In genomic region chr1:170520601-170521000, GRCh38 we compare ENCODE assay signal across 26 cellular contexts. TPM values are rescaled to one million over a fixed set of nuclear protein-coding genes. Genes with fewer than 3 reads are reported as not detected.
DNase-seq lines count a peak whose midpoint lies in the region; ATAC-seq and TF ChIP-seq lines count a peak whose summit lies in the region.
"Had no signal": no experiment of that assay in that cellular context is flagged by ENCODE, and none has a peak within 500 bp of the region (broad histone marks: within the 10 kb centered on the region; RNA-seq: fewer than 3 reads in every experiment).

No MANE protein-coding gene starts in this region.

- no peaks in the 10 kb centered on the region for H3K79me2 ChIP-seq in Karpas-422 (ENCODE audit: low read length)

- H4K20me1 ChIP-seq in Karpas-422 (ENCODE audit: insufficient read depth, low read depth, low read length): no peaks in the 10 kb centered on the region

- no peak overlapping the region for H3K4me3 Mint-ChIP-seq in activated T-helper 1 cell treated with anti-CD3 and anti-CD28 coated beads, Interleukin-12 subunit alpha, Interleukin-12 subunit beta, Interleukin-2, Interleukin-4 antibody, amounts not matched to agents 30 ng/mL and 10 ng/mL and 1 ng/mL, durations not matched to agents 14 hours and 24 hours and 36 hours
- H3K4me3 Mint-ChIP-seq: activated naive CD8-positive, alpha-beta T cell treated with anti-CD3 and anti-CD28 coated beads for 36 hours had no signal

- no peak overlapping the region for H3K4me3 ChIP-seq in body of pancreas
- no peak overlapping the region for H3K4me3 ChIP-seq in Karpas-422 (ENCODE audit: low read length)
- H3K4me3 ChIP-seq: stomach, transverse colon had no signal

- DNase-seq in EL (peak; percentile 28), M059J (ENCODE audit: low read depth) (peak; percentile 57), body of pancreas (no peak), renal cortical epithelial cell (ENCODE audit: low read depth) (peak; percentile 36), Karpas-422 (no peak), GF-D8 (lab: John Stamatoyannopoulos, UW) (no peak), NCI-H82 (lab: John Stamatoyannopoulos, UW) (no peak)
- DNase-seq in activated T-helper 1 cell treated with anti-CD3 and anti-CD28 coated beads, Interleukin-12 subunit alpha, Interleukin-12 subunit beta, Interleukin-2, Interleukin-4 antibody, amounts not matched to agents 30 ng/mL and 10 ng/mL and 1 ng/mL, durations not matched to agents 14 hours and 24 hours and 36 hours (ENCODE audit: low spot score): no peak
- DNase-seq: activated CD4-positive, alpha-beta T cell treated with anti-CD3 and anti-CD28 coated beads, Interleukin-2, amount 50 U/mL, for 4 hours; activated CD4-positive, CD25-positive, alpha-beta regulatory T cell; activated CD8-positive, alpha-beta memory T cell treated with anti-CD3 and anti-CD28 coated beads, Interleukin-2, amount 50 U/mL, for 4 hours; activated naive CD8-positive, alpha-beta T cell treated with anti-CD3 and anti-CD28 coated beads for 36 hours; CD4-positive, CD25-positive, alpha-beta regulatory T cell; effector memory CD4-positive, alpha-beta T cell; GDM1; islet precursor cell; NCI-H1417; NCI-H2081; Right ventricle myocardium superior; stimulated activated CD8-positive, alpha-beta memory T cell treated with anti-CD3 and anti-CD28 coated beads, Interleukin-4, amount 100 ng/mL, for 48 hours; stomach; T1000; transverse colon had no signal

- no peak overlapping the region for H3K9ac ChIP-seq in Karpas-422 (ENCODE audit: low read length)

- no peak overlapping the region for H3K27ac ChIP-seq in body of pancreas
- H3K27ac ChIP-seq in Karpas-422 (ENCODE audit: low read length): no peak overlapping the region
- H3K27ac ChIP-seq: stomach, transverse colon had no signal

- H3K36me3 Mint-ChIP-seq in activated T-helper 1 cell treated with anti-CD3 and anti-CD28 coated beads, Interleukin-12 subunit alpha, Interleukin-12 subunit beta, Interleukin-2, Interleukin-4 antibody, amounts not matched to agents 30 ng/mL and 10 ng/mL and 1 ng/mL, durations not matched to agents 14 hours and 24 hours and 36 hours (ENCODE audit: low read depth): no peaks in the 10 kb centered on the region
- H3K36me3 Mint-ChIP-seq: activated naive CD8-positive, alpha-beta T cell treated with anti-CD3 and anti-CD28 coated beads for 36 hours; CD4-positive, CD25-positive, alpha-beta regulatory T cell had no signal

- H3K27me3 Mint-ChIP-seq in activated T-helper 1 cell treated with anti-CD3 and anti-CD28 coated beads, Interleukin-12 subunit alpha, Interleukin-12 subunit beta, Interleukin-2, Interleukin-4 antibody, amounts not matched to agents 30 ng/mL and 10 ng/mL and 1 ng/mL, durations not matched to agents 14 hours and 24 hours and 36 hours (ENCODE audit: insufficient read depth): peaks cover 15% of the 10 kb centered on the region

- intact Hi-C loops in body of pancreas (cut with DNase I): no loop called here
- intact Hi-C loops in activated T-helper 1 cell treated with anti-CD3 and anti-CD28 coated beads, Interleukin-12 subunit alpha, Interleukin-12 subunit beta, Interleukin-2, Interleukin-4 antibody, amounts not matched to agents 30 ng/mL and 10 ng/mL and 1 ng/mL, durations not matched to agents 14 hours and 24 hours and 36 hours (cut with micrococcal nuclease): no loop called here

- H3K9me2 ChIP-seq in Karpas-422 (replicated peaks; ENCODE audit: insufficient read depth, low read length): no peaks in the 10 kb centered on the region

- H3K27me3 ChIP-seq in body of pancreas (no peaks in the 10 kb centered on the region), Karpas-422 (ENCODE audit: low read length) (no peaks in the 10 kb centered on the region)
- H3K27me3 ChIP-seq: stomach, transverse colon had no signal

- H3K4me1 ChIP-seq in body of pancreas (peaks cover 6% of the 10 kb centered on the region), Karpas-422 (ENCODE audit: low read length) (no peaks in the 10 kb centered on the region)
- H3K4me1 ChIP-seq: stomach had no signal

- H3K4me1 Mint-ChIP-seq in activated T-helper 1 cell treated with anti-CD3 and anti-CD28 coated beads, Interleukin-12 subunit alpha, Interleukin-12 subunit beta, Interleukin-2, Interleukin-4 antibody, amounts not matched to agents 30 ng/mL and 10 ng/mL and 1 ng/mL, durations not matched to agents 14 hours and 24 hours and 36 hours (ENCODE audit: low read depth): no peaks in the 10 kb centered on the region
- H3K4me1 Mint-ChIP-seq: activated naive CD8-positive, alpha-beta T cell treated with anti-CD3 and anti-CD28 coated beads for 36 hours; CD4-positive, CD25-positive, alpha-beta regulatory T cell had no signal

- peak; percentile 35 for ATAC-seq in body of pancreas
- ATAC-seq: HepG2, sciatic nerve had no signal

- no peaks in the 10 kb centered on the region for H3K9me3 Mint-ChIP-seq in activated T-helper 1 cell treated with anti-CD3 and anti-CD28 coated beads, Interleukin-12 subunit alpha, Interleukin-12 subunit beta, Interleukin-2, Interleukin-4 antibody, amounts not matched to agents 30 ng/mL and 10 ng/mL and 1 ng/mL, durations not matched to agents 14 hours and 24 hours and 36 hours
- H3K9me3 Mint-ChIP-seq: activated naive CD8-positive, alpha-beta T cell treated with anti-CD3 and anti-CD28 coated beads for 36 hours; activated T-helper 2 cell treated with anti-CD3 and anti-CD28 coated beads, Interferon-gamma antibody, Interleukin-2, Interleukin-4, amounts not matched to agents 10 μg/mL and 5 μg/mL and 100 μg/mL, durations not matched to agents 14 hours and 24 hours and 36 hours; CD4-positive, CD25-positive, alpha-beta regulatory T cell had no signal

- H3K9me3 ChIP-seq in body of pancreas (no peaks in the 10 kb centered on the region), Karpas-422 (ENCODE audit: low read length) (no peaks in the 10 kb centered on the region)
- H3K9me3 ChIP-seq: stomach, transverse colon had no signal

- TF ChIP-seq POLR2A in body of pancreas (IDR thresholded peaks at IDR 0.05): no peak

- TF ChIP-seq CTCF in body of pancreas (IDR thresholded peaks at IDR 0.05): no peak

- H3K27ac Mint-ChIP-seq in activated T-helper 1 cell treated with anti-CD3 and anti-CD28 coated beads, Interleukin-12 subunit alpha, Interleukin-12 subunit beta, Interleukin-2, Interleukin-4 antibody, amounts not matched to agents 30 ng/mL and 10 ng/mL and 1 ng/mL, durations not matched to agents 14 hours and 24 hours and 36 hours: no peak overlapping the region
- H3K27ac Mint-ChIP-seq: activated naive CD8-positive, alpha-beta T cell treated with anti-CD3 and anti-CD28 coated beads for 36 hours; activated T-helper 2 cell treated with anti-CD3 and anti-CD28 coated beads, Interferon-gamma antibody, Interleukin-2, Interleukin-4, amounts not matched to agents 10 μg/mL and 5 μg/mL and 100 μg/mL, durations not matched to agents 14 hours and 24 hours and 36 hours; CD4-positive, CD25-positive, alpha-beta regulatory T cell had no signal

- H3K36me3 ChIP-seq in body of pancreas (replicated peaks in 1 of 2; ENCODE audit: insufficient read depth in 1 of 2, low read depth in 2 of 2): no peaks in the 10 kb centered on the region
- no peaks in the 10 kb centered on the region for H3K36me3 ChIP-seq in Karpas-422 (ENCODE audit: insufficient read depth, low read length)
- H3K36me3 ChIP-seq: stomach, transverse colon had no signal

- H3K4me2 ChIP-seq in Karpas-422 (ENCODE audit: low read depth, low read length, poor library complexity, severe bottlenecking): no peak overlapping the region

- no peak overlapping the region for H2AFZ ChIP-seq in Karpas-422 (ENCODE audit: low read length)

RNA-seq across cellular contexts. Expression of gene GORAB, which starts 11.4 kb away (rescaled TPM):
- total RNA-seq in M059J (2014; rRNA removed; shearing (Covaris generic)): 12.7 and 13.8 TPM in 2 replicates
- 10 to 100 TPM in 1 of 2 donors, 1 to 10 TPM in 1; 7.8 to 12.9 TPM for total RNA-seq in body of pancreas
- total RNA-seq in renal cortical epithelial cell: 9.7 and 16.3 TPM in 2 replicates
- total RNA-seq in Karpas-422 (2014; rRNA removed; shearing (Covaris generic); ENCODE audit: low replicate concordance): 7.2 and 13.1 TPM in 2 replicates
- 11.8 and 12.2 TPM in 2 replicates for total RNA-seq in activated T-helper 1 cell treated with anti-CD3 and anti-CD28 coated beads, Interleukin-12 subunit alpha, Interleukin-12 subunit beta, Interleukin-2, Interleukin-4 antibody, amounts not matched to agents 30 ng/mL and 10 ng/mL and 1 ng/mL, durations not matched to agents 14 hours and 24 hours and 36 hours

Comparison
In these comparisons a context has a peak if more than half of its experiments do, and no peak if none do; other contexts are left out.
1. DNase-seq: peak in EL (single experiment), M059J (single experiment) and renal cortical epithelial cell (single experiment); none in body of pancreas (0 of 4), Karpas-422 (single experiment), activated T-helper 1 cell treated with anti-CD3 and anti-CD28 coated beads, Interleukin-12 subunit alpha, Interleukin-12 subunit beta, Interleukin-2, Interleukin-4 antibody, amounts not matched to agents 30 ng/mL and 10 ng/mL and 1 ng/mL, durations not matched to agents 14 hours and 24 hours and 36 hours (single experiment), GF-D8 (single experiment) and NCI-H82 (single experiment).